Comparison of ENCODE assay signal across 23 cellular contexts in the genomic region with DNA sequence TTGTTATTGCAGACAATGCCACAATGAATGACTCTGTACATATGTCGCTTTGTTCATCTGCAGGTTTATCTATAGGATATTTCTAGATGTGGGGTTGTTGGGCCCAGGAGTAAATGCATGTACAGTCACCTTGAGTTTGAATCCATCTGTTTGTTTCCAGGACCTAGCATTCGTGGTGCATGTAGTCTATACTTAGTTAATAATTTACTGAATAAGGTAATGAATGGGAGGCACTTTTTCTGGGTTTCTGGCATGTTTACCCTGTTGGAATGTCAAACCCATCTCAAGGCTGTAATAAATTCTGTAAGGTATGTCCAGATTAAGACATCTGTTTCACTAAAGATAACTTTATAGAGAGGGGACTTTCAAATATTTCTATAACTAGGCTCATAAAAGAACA.
"Had no signal": no experiment of that assay in that cellular context is flagged by ENCODE, and none has a peak within 500 bp of the region (broad histone marks: within the 10 kb centered on the region; RNA-seq: fewer than 3 reads in every experiment).

No MANE protein-coding gene starts in this region.

- H3K4me3 ChIP-seq: gastroesophageal sphincter, heart left ventricle, smooth muscle cell, testis had no signal

- H3K27me3 ChIP-seq: gastroesophageal sphincter, heart left ventricle, neutrophil, testis had no signal

- H3K4me1 Mint-ChIP-seq: stimulated activated memory B cell treated with anti-CD40 and anti-IgM and Interleukin-4, amounts not matched to agents 10 μg/mL and 1 μg/mL and 100 μg/mL, for 72 hours; WTC11 had no signal

- H3K27me3 Mint-ChIP-seq: activated T-cell treated with anti-CD3 and anti-CD28 coated beads, Interleukin-2, amount 50 U/mL, for 24 hours; memory B cell; stimulated activated memory B cell treated with anti-CD40 and anti-IgM and Interleukin-4, amounts not matched to agents 10 μg/mL and 1 μg/mL and 100 μg/mL, for 72 hours; type B pancreatic cell had no signal

- H3K36me3 ChIP-seq: neutrophil had no signal

- H3K4me3 Mint-ChIP-seq: activated naive CD4-positive, alpha-beta T cell treated with anti-CD3 and anti-CD28 coated beads for 36 hours; activated T-cell treated with anti-CD3 and anti-CD28 coated beads, Interleukin-2, amount 50 U/mL, for 24 hours; endodermal cell; memory B cell; nephron; stimulated activated memory B cell treated with anti-CD40 and anti-IgM and Interleukin-4, amounts not matched to agents 10 μg/mL and 1 μg/mL and 100 μg/mL, for 72 hours; type B pancreatic cell; WTC11 had no signal

- H3K4me1 ChIP-seq: heart left ventricle, testis had no signal

- ATAC-seq: gastroesophageal sphincter; heart left ventricle; left cardiac atrium; sciatic nerve; stimulated activated memory B cell treated with anti-CD40 and anti-IgM and Interleukin-4, amounts not matched to agents 10 μg/mL and 1 μg/mL and 100 μg/mL, for 72 hours; WTC11 had no signal

- H3K4me2 ChIP-seq: smooth muscle cell had no signal

- DNase-seq: activated CD8-positive, alpha-beta memory T cell treated with anti-CD3 and anti-CD28 coated beads for 24 hours; activated CD8-positive, alpha-beta memory T cell treated with anti-CD3 and anti-CD28 coated beads, Interleukin-2, amount 50 U/mL, for 4 hours; activated naive CD4-positive, alpha-beta T cell treated with anti-CD3 and anti-CD28 coated beads for 36 hours; activated T-cell treated with anti-CD3 and anti-CD28 coated beads, Interleukin-2, amount 50 U/mL, for 24 hours; amygdala; cerebellar nuclear complex; cortex of kidney; endodermal cell; heart left ventricle; left cardiac atrium; stimulated activated CD4-positive, alpha-beta T cell treated with anti-CD3 and anti-CD28 coated beads, Interleukin-15, amount 100 ng/mL, for 24 hours; T-helper 9 cell; testis had no signal

- H3K27ac ChIP-seq: epithelial cell of prostate, gastroesophageal sphincter, heart left ventricle, neutrophil, testis had no signal

- H3K9me3 ChIP-seq: gastroesophageal sphincter, neutrophil, testis had no signal

- H3K27ac Mint-ChIP-seq: activated naive CD4-positive, alpha-beta T cell treated with anti-CD3 and anti-CD28 coated beads for 36 hours; activated T-cell treated with anti-CD3 and anti-CD28 coated beads, Interleukin-2, amount 50 U/mL, for 24 hours; endodermal cell; memory B cell; stimulated activated memory B cell treated with anti-CD40 and anti-IgM and Interleukin-4, amounts not matched to agents 10 μg/mL and 1 μg/mL and 100 μg/mL, for 72 hours; type B pancreatic cell; WTC11 had no signal
